8 cellular contexts compared by ENCODE assay signal in the genomic region with DNA sequence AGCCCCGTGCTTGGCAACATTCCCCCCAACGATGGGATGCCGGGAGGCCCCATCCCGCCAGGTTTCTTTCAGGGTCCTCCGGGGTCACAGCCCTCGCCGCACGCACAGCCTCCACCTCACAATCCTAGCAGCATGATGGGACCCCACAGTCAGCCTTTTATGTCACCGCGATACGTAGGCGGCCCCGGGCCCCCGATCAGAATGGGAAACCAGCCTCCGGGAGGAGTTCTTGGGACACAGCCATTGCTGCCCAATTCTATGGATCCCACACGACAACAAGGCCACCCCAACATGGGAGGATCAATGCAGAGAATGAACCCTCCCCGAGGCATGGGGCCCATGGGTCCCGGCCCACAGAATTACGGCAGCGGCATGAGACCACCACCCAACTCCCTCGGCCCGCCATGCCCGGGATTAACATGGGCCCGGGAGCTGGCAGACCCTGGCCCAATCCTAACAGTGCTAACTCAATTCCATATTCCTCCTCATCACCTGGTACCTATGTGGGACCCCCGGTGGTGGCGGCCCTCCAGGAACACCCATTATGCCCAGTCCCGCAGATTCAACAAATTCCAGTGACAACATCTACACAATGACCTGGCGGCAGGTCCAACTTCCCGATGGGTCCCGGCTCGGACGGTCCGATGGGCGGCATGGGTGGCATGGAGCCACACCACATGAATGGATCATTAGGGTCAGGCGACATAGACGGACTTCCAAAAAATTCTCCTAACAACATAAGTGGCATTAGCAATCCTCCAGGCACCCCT.
DNase-seq lines count a peak whose midpoint lies in the region; ATAC-seq, FAIRE-seq and TF ChIP-seq lines count a peak whose summit lies in the region.
"Not testable (repeated sequence)": the region's sequence is repeated elsewhere in the genome, so short reads cannot be mapped to it uniquely, and the experiment has no call there.

No MANE protein-coding gene starts in this region.

- H4K5ac ChIP-seq in mesendoderm (ENCODE audit: low read length): not testable (repeated sequence)

- H3K4me1 ChIP-seq in BLaER1; mesendoderm (ENCODE audit: control insufficient read depth, low read depth, low read length); parathyroid adenoma: not testable (repeated sequence)
- H3K4me1 ChIP-seq in heart right ventricle: peaks cover 0 to 22% (median 7%) of the 10 kb centered on the region in 9 donors
- peaks cover 0 to 13% (median 7%) of the 10 kb centered on the region in 5 donors for H3K4me1 ChIP-seq in subcutaneous abdominal adipose tissue (ENCODE audit: control insufficient read depth in 5 of 5, insufficient read depth in 5 of 5, low read length in 5 of 5)

- not testable (repeated sequence) for H3K4me1 Mint-ChIP-seq in activated T-cell treated with anti-CD3 and anti-CD28 coated beads, Interleukin-2, amount 50 U/mL, for 24 hours (ENCODE audit: low read depth)

- H3K56ac ChIP-seq in mesendoderm (ENCODE audit: low read length): not testable (repeated sequence)

- peak overlapping the region; percentile 84 for H2AFZ ChIP-seq in parathyroid adenoma

- not testable (repeated sequence) for H4K8ac ChIP-seq in mesendoderm (ENCODE audit: low read depth, low read length)

- TF ChIP-seq CTCF in LNCaP clone FGC (IDR thresholded peaks at IDR 0.05; ENCODE audit: control insufficient read depth, extremely low read depth, insufficient read depth); bronchial epithelial cell (IDR thresholded peaks at IDR 0.05; ENCODE audit: insufficient read depth, low read length, severe bottlenecking); heart right ventricle (IDR thresholded peaks at IDR 0.05); parathyroid adenoma (IDR thresholded peaks at IDR 0.05): not testable (repeated sequence)

- peaks cover 66% of the 10 kb centered on the region for H3K27me3 Mint-ChIP-seq in activated T-cell treated with anti-CD3 and anti-CD28 coated beads, Interleukin-2, amount 50 U/mL, for 24 hours

- H3K79me2 ChIP-seq in mesendoderm (ENCODE audit: control insufficient read depth, insufficient read depth, low read length); parathyroid adenoma: not testable (repeated sequence)

- not testable (repeated sequence) for H3K36me3 Mint-ChIP-seq in activated T-cell treated with anti-CD3 and anti-CD28 coated beads, Interleukin-2, amount 50 U/mL, for 24 hours (ENCODE audit: low read depth)

- H2BK5ac ChIP-seq in mesendoderm (ENCODE audit: low read length): not testable (repeated sequence)

- not testable (repeated sequence) for H3K27ac Mint-ChIP-seq in activated T-cell treated with anti-CD3 and anti-CD28 coated beads, Interleukin-2, amount 50 U/mL, for 24 hours

- H3K4me3 ChIP-seq in BLaER1 (0 out of 2 replicates have a peak overlapping the region, but pooled peaks have one; percentile 66), LNCaP clone FGC (ENCODE audit: low read depth, low read length) (peak overlapping the region; percentile 41), heart right ventricle (peak overlapping the region; percentile 30 to 57 (median 50)), parathyroid adenoma (ENCODE audit: low read depth, low read length) (peak overlapping the region; percentile 40), subcutaneous abdominal adipose tissue (ENCODE audit: low read depth in 1 of 5, low read length in 5 of 5) (peak overlapping the region in 4 of 5 donors; percentile 55 to 69 (median 62))
- H3K4me3 ChIP-seq in bronchial epithelial cell (ENCODE audit: low read depth, low read length); mesendoderm (ENCODE audit: low read length): not testable (repeated sequence)

- H3K79me1 ChIP-seq in mesendoderm (ENCODE audit: low read length): not testable (repeated sequence)

- H3K9me3 Mint-ChIP-seq in activated T-cell treated with anti-CD3 and anti-CD28 coated beads, Interleukin-2, amount 50 U/mL, for 24 hours: not testable (repeated sequence)

- peak; percentile 93 for FAIRE-seq in bronchial epithelial cell (lab: Jason Lieb, UNC)

- not testable (repeated sequence) for DNase-seq in LNCaP clone FGC (ENCODE audit: low read depth); activated T-cell treated with anti-CD3 and anti-CD28 coated beads, Interleukin-2, amount 50 U/mL, for 24 hours; bronchial epithelial cell (ENCODE audit: low read depth); heart right ventricle; mesendoderm

- H2BK15ac ChIP-seq in mesendoderm (replicated peaks; ENCODE audit: low read depth): not testable (repeated sequence)

- not testable (repeated sequence) for H4K20me1 ChIP-seq in BLaER1

- not testable (repeated sequence) for H3K9ac ChIP-seq in BLaER1; parathyroid adenoma; subcutaneous abdominal adipose tissue (ENCODE audit: low read length in 5 of 5)
- peak overlapping the region; percentile 6 for H3K9ac ChIP-seq in mesendoderm (ENCODE audit: low read length)

- WGBS in heart right ventricle, 2 donors: 44 to 46% methylated on average over 35 to 36 of the region's 36 CpGs
- WGBS in mesendoderm (ENCODE audit: extremely low coverage, insufficient coverage, low lambda C conversion rate): no CpG with 5 or more reads among the region's 36 CpGs

- H3K4me2 ChIP-seq in BLaER1 (peak overlapping the region; percentile 75; the same call in 1 of the 2 replicates), mesendoderm (ENCODE audit: low read length) (peak overlapping the region; percentile 45)
- not testable (repeated sequence) for H3K4me2 ChIP-seq in parathyroid adenoma (ENCODE audit: low read length)

- not testable (repeated sequence) for ATAC-seq in heart right ventricle

- H3K23ac ChIP-seq in mesendoderm (ENCODE audit: low read length): not testable (repeated sequence)

- not testable (repeated sequence) for H3K36me3 ChIP-seq in BLaER1; bronchial epithelial cell (ENCODE audit: control insufficient read depth, insufficient read depth, low read length); heart right ventricle; mesendoderm (ENCODE audit: control insufficient read depth, insufficient read depth, low read length); parathyroid adenoma (ENCODE audit: control insufficient read depth, insufficient read depth, low read length); subcutaneous abdominal adipose tissue (ENCODE audit: control insufficient read depth in 5 of 5, insufficient read depth in 5 of 5, low read length in 5 of 5)

- not testable (repeated sequence) for H3K27ac ChIP-seq in BLaER1; heart right ventricle; mesendoderm (ENCODE audit: low read depth, low read length); parathyroid adenoma; subcutaneous abdominal adipose tissue (ENCODE audit: low read depth, low read length)

- intact Hi-C loops in heart right ventricle (cut with DNase I): not testable (repeated sequence)

- not testable (repeated sequence) for H2BK120ac ChIP-seq in mesendoderm (ENCODE audit: low read depth, low read length)

- H3K4ac ChIP-seq in mesendoderm (ENCODE audit: low read depth, low read length): not testable (repeated sequence)

- H3K18ac ChIP-seq in mesendoderm (ENCODE audit: low read length): not testable (repeated sequence)

- H3K27me3 ChIP-seq in BLaER1 (peaks cover 22% of the 10 kb centered on the region), heart right ventricle (peaks cover 0 to 53% (median 19%) of the 10 kb centered on the region in 7 donors)
- H3K27me3 ChIP-seq in bronchial epithelial cell (ENCODE audit: control insufficient read depth, insufficient read depth, low read length); mesendoderm (ENCODE audit: insufficient read depth, low read length, poor library complexity); parathyroid adenoma (ENCODE audit: control insufficient read depth, insufficient read depth, low read length); subcutaneous abdominal adipose tissue (ENCODE audit: control insufficient read depth in 5 of 5, insufficient read depth in 4 of 5, low read length in 5 of 5): not testable (repeated sequence)

- H3K4me3 Mint-ChIP-seq in activated T-cell treated with anti-CD3 and anti-CD28 coated beads, Interleukin-2, amount 50 U/mL, for 24 hours: peak overlapping the region; percentile 51

- not testable (repeated sequence) for H3K9me3 ChIP-seq in BLaER1; heart right ventricle; parathyroid adenoma (ENCODE audit: control insufficient read depth, low read length); subcutaneous abdominal adipose tissue (ENCODE audit: control insufficient read depth in 5 of 5, low read length in 5 of 5)

- not testable (repeated sequence) for H2AK5ac ChIP-seq in mesendoderm (ENCODE audit: low read length)
